16 cellular contexts compared by ENCODE assay signal in genomic region chr9:115106642-115107041, GRCh38. TPM values are rescaled to one million over a fixed set of nuclear protein-coding genes. Genes with fewer than 3 reads are reported as not detected.
DNase-seq lines count a peak whose midpoint lies in the region; ATAC-seq and TF ChIP-seq lines count a peak whose summit lies in the region.
"Had no signal": no experiment of that assay in that cellular context is flagged by ENCODE, and none has a peak within 500 bp of the region (broad histone marks: within the 10 kb centered on the region; RNA-seq: fewer than 3 reads in every experiment).

No MANE protein-coding gene starts in this region.

- no peak for ATAC-seq in GM18873 (IDR thresholded peaks at IDR 0.05; ENCODE audit: low FRiP score, unreplicated experiment)

- BruUV-seq in Calu3 (replicated peaks; lab: Mats Ljungman, UMichigan), result no TSS peak
- no TSS peak for BruUV-seq in PC-9 (replicated peaks; lab: Mats Ljungman, UMichigan)

- H3K36me3 Mint-ChIP-seq in Calu3 (ENCODE audit: insufficient read depth, unreplicated experiment) (peaks cover 4% of the 10 kb centered on the region), osteocyte (ENCODE audit: unreplicated experiment) (no peaks in the 10 kb centered on the region)

- H3F3A ChIP-seq in PC-9 (ENCODE audit: insufficient read depth, low read depth), result peaks cover 10% of the 10 kb centered on the region; the same call in 1 of the 2 replicates

- H3K4me1 Mint-ChIP-seq in Calu3 (ENCODE audit: low read depth, unreplicated experiment) (peaks cover 32% of the 10 kb centered on the region), osteocyte (ENCODE audit: unreplicated experiment) (peaks cover 54% of the 10 kb centered on the region)
- H3K4me1 Mint-ChIP-seq: neural crest cell had no signal

- DNase-seq in Calu3 (no peak), PC-9 (no peak), esophagus muscularis mucosa (ENCODE audit: extremely low spot score) (no peak), osteocyte (ENCODE audit: extremely low spot score, unreplicated experiment) (no peak), GOT3 (lab: John Stamatoyannopoulos, UW) (no peak), DMS153 (lab: John Stamatoyannopoulos, UW) (no peak), CD1c-positive myeloid dendritic cell (ENCODE audit: extremely low spot score) (no peak)
- DNase-seq: activated CD4-positive, alpha-beta T cell treated with anti-CD3 and anti-CD28 coated beads for 1 hour; BE2C; lower lobe of right lung; NCI-H510A treated with DMSO at 0.1 percent for 48 hours had no signal

- H3K27ac ChIP-seq in PC-9 (no peak overlapping the region), esophagus muscularis mucosa (replicated peaks in 1 of 4) (peak overlapping the region; percentile 28 to 68 (median 50))
- H3K27ac ChIP-seq: KMS-11 had no signal

- peak overlapping the region; percentile 38 for H3K4me2 ChIP-seq in PC-9
- H3K4me2 ChIP-seq: KMS-11 had no signal

- no peaks in the 10 kb centered on the region for H3K9me3 Mint-ChIP-seq in Calu3 (ENCODE audit: low read depth, unreplicated experiment)
- H3K9me3 Mint-ChIP-seq in osteocyte (ENCODE audit: unreplicated experiment), result no peaks in the 10 kb centered on the region
- H3K9me3 Mint-ChIP-seq: neural crest cell had no signal

- no peak for TF ChIP-seq POLR2A in esophagus muscularis mucosa (IDR thresholded peaks at IDR 0.05; ENCODE audit: low read depth)

- TF ChIP-seq CTCF in Calu3 (IDR thresholded peaks at IDR 0.05; ENCODE audit: unreplicated experiment), result no peak
- no peak for TF ChIP-seq CTCF in PC-9 (conservative IDR thresholded peaks at IDR 0.05)
- no peak for TF ChIP-seq CTCF in esophagus muscularis mucosa (IDR thresholded peaks at IDR 0.05)
- TF ChIP-seq CTCF in osteocyte (IDR thresholded peaks at IDR 0.05), result no peak

- no peak overlapping the region for H2AFZ ChIP-seq in PC-9

- H3K36me3 ChIP-seq in PC-9 (ENCODE audit: low read depth), result no peaks in the 10 kb centered on the region
- H3K36me3 ChIP-seq in esophagus muscularis mucosa, result no peaks in the 10 kb centered on the region
- H3K36me3 ChIP-seq: BE2C, lower lobe of right lung had no signal

- POLR2A ChIA-PET in PC-9 (lab: Charles Lee; ENCODE audit: unreplicated experiment), result no interaction called here

- H3K4me3 Mint-ChIP-seq in Calu3 (ENCODE audit: low read depth, unreplicated experiment) (no peak overlapping the region), osteocyte (ENCODE audit: unreplicated experiment) (no peak overlapping the region)
- H3K4me3 Mint-ChIP-seq: neural crest cell; T-helper 1 cell treated with Interleukin-12 subunit alpha and Interleukin-12 subunit beta and Interleukin-4 antibody, amounts not matched to agents 30 μg/mL and 1 μg/mL, for 36 hours had no signal

- 51% methylated on average over 2 of the region's 2 CpGs for WGBS in esophagus muscularis mucosa

- CTCF ChIA-PET in Calu3 (lab: Charles Lee) (no interaction called here), PC-9 (lab: Charles Lee) (no interaction called here)

- H3K9me3 ChIP-seq in PC-9 (ENCODE audit: insufficient read depth, low read depth) (peaks cover 5% of the 10 kb centered on the region; the same call in 1 of the 2 replicates), esophagus muscularis mucosa (no peaks in the 10 kb centered on the region)
- H3K9me3 ChIP-seq: BE2C, lower lobe of right lung had no signal

- H3K9me2 ChIP-seq in PC-9 (ENCODE audit: insufficient read depth), result no peaks in the 10 kb centered on the region

- TF ChIP-seq EP300 in esophagus muscularis mucosa (IDR thresholded peaks at IDR 0.05), result no peak

- H3K27me3 Mint-ChIP-seq in Calu3 (ENCODE audit: unreplicated experiment) (no peaks in the 10 kb centered on the region), osteocyte (ENCODE audit: unreplicated experiment) (no peaks in the 10 kb centered on the region)

- no peaks in the 10 kb centered on the region for H4K20me1 ChIP-seq in PC-9 (ENCODE audit: insufficient read depth)

- H3K27ac Mint-ChIP-seq in Calu3 (ENCODE audit: unreplicated experiment), result peak overlapping the region; percentile 18
- H3K27ac Mint-ChIP-seq in osteocyte (ENCODE audit: unreplicated experiment), result peak overlapping the region; percentile 19
- H3K27ac Mint-ChIP-seq: T-helper 1 cell treated with Interleukin-12 subunit alpha and Interleukin-12 subunit beta and Interleukin-4 antibody, amounts not matched to agents 30 μg/mL and 1 μg/mL, for 36 hours had no signal

- H3K27me3 ChIP-seq in PC-9 (ENCODE audit: insufficient read depth, low read depth), result no peaks in the 10 kb centered on the region
- H3K27me3 ChIP-seq in esophagus muscularis mucosa, result no peaks in the 10 kb centered on the region
- H3K27me3 ChIP-seq: BE2C had no signal

- intact Hi-C loops in Calu3 (cut with micrococcal nuclease; ENCODE audit: unreplicated experiment) (no loop called here), PC-9 (cut with micrococcal nuclease; ENCODE audit: unreplicated experiment) (no loop called here), esophagus muscularis mucosa (cut with DNase I) (no loop called here)

- H3K4me1 ChIP-seq in PC-9 (replicated peaks; ENCODE audit: insufficient read depth), result peaks cover 26% of the 10 kb centered on the region
- peaks cover 0 to 70% (median 46%) of the 10 kb centered on the region in 4 donors for H3K4me1 ChIP-seq in esophagus muscularis mucosa
- H3K4me1 ChIP-seq: BE2C had no signal

- H3K79me2 ChIP-seq in PC-9 (ENCODE audit: low read depth), result no peaks in the 10 kb centered on the region

- H3K4me3 ChIP-seq in PC-9 (no peak overlapping the region), esophagus muscularis mucosa (no peak overlapping the region)
- H3K4me3 ChIP-seq: lower lobe of right lung, skin epidermis had no signal

RNA-seq across cellular contexts. Expression of gene TNC, which starts 11.3 kb away (rescaled TPM):
- total RNA-seq in Calu3 (2022) (0.29 and 1.0 TPM in 2 replicates), PC-9 (2021) (1.1 and 1.9 TPM in 2 replicates), esophagus muscularis mucosa (100 to 1,000 TPM; 216 to 576 (median 478) TPM), osteocyte (75.1 and 81.8 TPM in 2 replicates)

Comparison
In these comparisons a context has a peak if more than half of its experiments do, and no peak if none do; other contexts are left out.
1. RNA of gene TNC, which starts 11.3 kb away (total RNA-seq): 216 to 576 TPM in esophagus muscularis mucosa and 75.1 to 81.8 TPM in osteocyte; 1.1 to 1.9 TPM in PC-9 and 0.29 to 1.0 TPM in Calu3; every median in the first group is over 10 times any median in the second.